ENCODE assay signal across 1 cellular context in the genomic region with DNA sequence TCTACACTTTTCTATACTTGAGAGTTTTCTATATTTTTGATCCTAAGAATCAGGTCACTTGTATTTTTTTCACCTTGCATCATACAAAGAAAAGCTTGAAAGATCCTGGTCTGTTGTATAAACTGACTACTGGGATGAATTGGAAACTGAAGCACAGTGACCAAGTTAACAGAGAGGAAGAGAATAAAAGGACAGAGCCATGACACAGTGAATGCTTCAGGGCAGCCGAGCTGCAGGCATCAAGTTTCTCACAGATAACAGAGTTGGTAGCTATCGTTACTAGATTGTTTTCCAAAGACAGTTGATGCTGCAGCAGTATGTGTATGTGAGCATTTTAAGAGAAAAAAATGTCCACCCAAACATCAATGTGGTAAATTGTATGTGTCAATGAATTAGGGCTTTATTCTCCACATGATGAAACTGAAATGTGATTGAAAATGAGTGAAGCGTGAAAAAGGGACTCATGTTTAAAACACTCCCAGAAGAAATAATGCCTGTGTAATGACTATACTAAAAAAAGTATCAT.
TF ChIP-seq lines count a peak whose summit lies in the region.

No MANE protein-coding gene starts in this region.

TF ChIP-seq in GM23338, 12 proteins besides CTCF, POLR2A, EP300 and RAD21 (continued from another document):
- TF ChIP-seq, protein P1, sequence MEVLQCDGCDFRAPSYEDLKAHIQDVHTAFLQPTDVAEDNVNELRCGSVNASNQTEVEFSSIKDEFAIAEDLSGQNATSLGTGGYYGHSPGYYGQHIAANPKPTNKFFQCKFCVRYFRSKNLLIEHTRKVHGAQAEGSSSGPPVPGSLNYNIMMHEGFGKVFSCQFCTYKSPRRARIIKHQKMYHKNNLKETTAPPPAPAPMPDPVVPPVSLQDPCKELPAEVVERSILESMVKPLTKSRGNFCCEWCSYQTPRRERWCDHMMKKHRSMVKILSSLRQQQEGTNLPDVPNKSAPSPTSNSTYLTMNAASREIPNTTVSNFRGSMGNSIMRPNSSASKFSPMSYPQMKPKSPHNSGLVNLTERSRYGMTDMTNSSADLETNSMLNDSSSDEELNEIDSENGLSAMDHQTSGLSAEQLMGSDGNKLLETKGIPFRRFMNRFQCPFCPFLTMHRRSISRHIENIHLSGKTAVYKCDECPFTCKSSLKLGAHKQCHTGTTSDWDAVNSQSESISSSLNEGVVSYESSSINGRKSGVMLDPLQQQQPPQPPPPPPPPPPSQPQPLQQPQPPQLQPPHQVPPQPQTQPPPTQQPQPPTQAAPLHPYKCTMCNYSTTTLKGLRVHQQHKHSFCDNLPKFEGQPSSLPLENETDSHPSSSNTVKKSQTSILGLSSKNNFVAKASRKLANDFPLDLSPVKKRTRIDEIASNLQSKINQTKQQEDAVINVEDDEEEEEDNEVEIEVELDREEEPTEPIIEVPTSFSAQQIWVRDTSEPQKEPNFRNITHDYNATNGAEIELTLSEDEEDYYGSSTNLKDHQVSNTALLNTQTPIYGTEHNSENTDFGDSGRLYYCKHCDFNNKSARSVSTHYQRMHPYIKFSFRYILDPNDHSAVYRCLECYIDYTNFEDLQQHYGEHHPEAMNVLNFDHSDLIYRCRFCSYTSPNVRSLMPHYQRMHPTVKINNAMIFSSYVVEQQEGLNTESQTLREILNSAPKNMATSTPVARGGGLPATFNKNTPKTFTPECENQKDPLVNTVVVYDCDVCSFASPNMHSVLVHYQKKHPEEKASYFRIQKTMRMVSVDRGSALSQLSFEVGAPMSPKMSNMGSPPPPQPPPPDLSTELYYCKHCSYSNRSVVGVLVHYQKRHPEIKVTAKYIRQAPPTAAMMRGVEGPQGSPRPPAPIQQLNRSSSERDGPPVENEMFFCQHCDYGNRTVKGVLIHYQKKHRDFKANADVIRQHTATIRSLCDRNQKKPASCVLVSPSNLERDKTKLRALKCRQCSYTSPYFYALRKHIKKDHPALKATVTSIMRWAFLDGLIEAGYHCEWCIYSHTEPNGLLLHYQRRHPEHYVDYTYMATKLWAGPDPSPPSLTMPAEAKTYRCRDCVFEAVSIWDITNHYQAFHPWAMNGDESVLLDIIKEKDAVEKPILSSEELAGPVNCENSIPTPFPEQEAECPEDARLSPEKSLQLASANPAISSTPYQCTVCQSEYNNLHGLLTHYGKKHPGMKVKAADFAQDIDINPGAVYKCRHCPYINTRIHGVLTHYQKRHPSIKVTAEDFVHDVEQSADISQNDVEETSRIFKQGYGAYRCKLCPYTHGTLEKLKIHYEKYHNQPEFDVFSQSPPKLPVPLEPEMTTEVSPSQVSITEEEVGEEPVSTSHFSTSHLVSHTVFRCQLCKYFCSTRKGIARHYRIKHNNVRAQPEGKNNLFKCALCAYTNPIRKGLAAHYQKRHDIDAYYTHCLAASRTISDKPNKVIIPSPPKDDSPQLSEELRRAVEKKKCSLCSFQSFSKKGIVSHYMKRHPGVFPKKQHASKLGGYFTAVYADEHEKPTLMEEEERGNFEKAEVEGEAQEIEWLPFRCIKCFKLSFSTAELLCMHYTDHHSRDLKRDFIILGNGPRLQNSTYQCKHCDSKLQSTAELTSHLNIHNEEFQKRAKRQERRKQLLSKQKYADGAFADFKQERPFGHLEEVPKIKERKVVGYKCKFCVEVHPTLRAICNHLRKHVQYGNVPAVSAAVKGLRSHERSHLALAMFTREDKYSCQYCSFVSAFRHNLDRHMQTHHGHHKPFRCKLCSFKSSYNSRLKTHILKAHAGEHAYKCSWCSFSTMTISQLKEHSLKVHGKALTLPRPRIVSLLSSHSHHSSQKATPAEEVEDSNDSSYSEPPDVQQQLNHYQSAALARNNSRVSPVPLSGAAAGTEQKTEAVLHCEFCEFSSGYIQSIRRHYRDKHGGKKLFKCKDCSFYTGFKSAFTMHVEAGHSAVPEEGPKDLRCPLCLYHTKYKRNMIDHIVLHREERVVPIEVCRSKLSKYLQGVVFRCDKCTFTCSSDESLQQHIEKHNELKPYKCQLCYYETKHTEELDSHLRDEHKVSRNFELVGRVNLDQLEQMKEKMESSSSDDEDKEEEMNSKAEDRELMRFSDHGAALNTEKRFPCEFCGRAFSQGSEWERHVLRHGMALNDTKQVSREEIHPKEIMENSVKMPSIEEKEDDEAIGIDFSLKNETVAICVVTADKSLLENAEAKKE (CRISPR knock-in tag; IDR thresholded peaks at IDR 0.05), result no peak
- TF ChIP-seq ZNF114 (CRISPR knock-in tag; IDR thresholded peaks at IDR 0.05), result no peak
- no peak for TF ChIP-seq NANOG (IDR thresholded peaks at IDR 0.05; ENCODE audit: borderline replicate concordance)
- TF ChIP-seq CREB1 (CRISPR knock-in tag; IDR thresholded peaks at IDR 0.05; ENCODE audit: low read depth), result no peak
